In the genomic region with DNA sequence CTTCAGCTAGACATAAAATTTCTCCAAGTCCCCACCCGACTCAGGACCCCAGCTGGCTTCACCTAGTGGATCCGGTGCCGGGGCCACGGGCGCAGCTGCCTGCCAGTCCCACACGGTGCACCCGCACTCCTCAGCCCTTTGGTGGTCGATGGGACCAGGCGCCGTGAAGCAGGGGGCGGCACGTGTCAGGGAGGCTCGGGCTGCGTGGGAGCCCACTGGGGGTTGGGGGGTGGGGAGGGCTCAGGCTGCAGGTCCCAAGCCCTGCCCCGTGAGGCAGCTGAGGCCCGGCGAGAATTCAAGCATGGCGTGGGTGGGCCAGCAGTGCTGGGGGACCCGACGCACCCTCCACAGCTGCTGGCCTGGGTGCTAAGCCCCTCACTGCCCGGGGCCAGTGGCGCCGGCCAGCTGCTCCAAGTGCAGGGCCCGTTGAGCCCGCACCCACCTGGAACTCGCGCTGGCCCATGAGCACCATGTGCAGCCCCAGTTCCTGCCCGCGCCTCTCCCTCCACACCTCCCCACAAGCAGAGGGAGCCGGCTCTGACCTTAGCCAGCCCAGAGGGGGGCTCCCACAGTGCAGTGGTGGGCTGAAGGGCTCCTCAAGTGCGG, we compare ENCODE assay signal across 19 cellular contexts.
"Had no signal": no experiment of that assay in that cellular context is flagged by ENCODE, and none has a peak within 500 bp of the region (broad histone marks: within the 10 kb centered on the region; RNA-seq: fewer than 3 reads in every experiment).

No MANE protein-coding gene starts in this region.

- H3K4me3 ChIP-seq: coronary artery, dorsolateral prefrontal cortex, esophagus muscularis mucosa, gastroesophageal sphincter, heart left ventricle, hepatocyte, left lung, lower lobe of right lung, mucosa of descending colon had no signal

- H3K36me3 ChIP-seq: esophagus muscularis mucosa, gastroesophageal sphincter, heart left ventricle, left lung, lower lobe of right lung had no signal

- H3K4me1 ChIP-seq: esophagus muscularis mucosa, foreskin keratinocyte, gastroesophageal sphincter, left lung, lower lobe of right lung had no signal

- DNase-seq: dermis blood vessel endothelial cell; dorsolateral prefrontal cortex; effector CD4-positive, alpha-beta T cell; effector memory CD4-positive, alpha-beta T cell; hypothalamus; immature natural killer cell; islet precursor cell; left cardiac atrium; left lung; left ventricle myocardium superior; lower lobe of right lung; mesenchymal stem cell; mucosa of descending colon had no signal

- H3K27ac ChIP-seq: coronary artery, dorsolateral prefrontal cortex, esophagus muscularis mucosa, foreskin keratinocyte, gastroesophageal sphincter, heart left ventricle, hepatocyte, left lung, lower lobe of right lung had no signal

- H3K79me2 ChIP-seq: hepatocyte had no signal

- H3K27me3 ChIP-seq: dorsolateral prefrontal cortex, esophagus muscularis mucosa, foreskin keratinocyte, gastroesophageal sphincter, heart left ventricle, hepatocyte, left lung had no signal

- H2AFZ ChIP-seq: hepatocyte had no signal

- ATAC-seq: foreskin keratinocyte, gastroesophageal sphincter, heart left ventricle, left cardiac atrium, left lung, left ventricle myocardium superior, lower lobe of right lung, mucosa of descending colon had no signal

- H3K4me2 ChIP-seq: hepatocyte had no signal

- H3K9me3 ChIP-seq: lower lobe of right lung had no signal
